ENCODE assay signal across 10 cellular contexts in the genomic region with DNA sequence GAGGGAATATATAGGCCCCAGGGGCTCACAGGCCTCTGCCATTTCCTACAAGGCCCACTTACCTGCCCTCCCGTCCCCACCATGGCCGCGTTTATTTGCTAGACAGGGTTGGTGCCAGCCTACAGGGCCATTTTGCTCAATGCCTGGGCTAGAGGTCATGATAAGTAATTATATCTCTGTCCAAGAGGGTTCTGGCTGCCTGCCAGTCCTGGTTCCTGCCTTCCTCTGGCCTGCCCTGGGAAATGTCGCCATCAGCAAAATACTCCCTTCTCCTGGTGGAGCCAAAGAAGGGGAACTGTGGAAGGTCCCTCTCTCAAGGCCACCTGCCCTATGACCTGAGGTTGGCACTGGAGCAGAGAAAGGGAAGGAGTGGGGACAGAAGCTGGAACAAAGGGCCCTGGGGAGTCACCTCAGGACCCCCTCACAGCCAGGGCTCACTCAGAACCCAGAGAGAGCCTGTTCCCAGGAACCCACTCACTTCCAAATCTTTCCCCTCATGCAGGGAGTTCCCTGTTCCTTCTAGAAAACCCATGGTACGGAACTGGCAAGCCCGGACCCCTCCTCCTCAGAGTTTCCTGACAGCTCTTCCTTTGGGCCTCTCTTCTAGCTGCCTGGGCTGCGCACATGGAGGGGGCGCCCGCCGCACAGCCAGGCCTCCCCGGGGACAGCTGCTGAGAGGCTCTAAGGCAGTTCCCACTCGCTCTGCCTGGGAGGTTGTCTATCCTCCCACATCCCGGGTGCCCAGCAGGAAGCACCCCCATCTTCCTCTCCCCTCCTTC.
DNase-seq lines count a peak whose midpoint lies in the region; ATAC-seq and TF ChIP-seq lines count a peak whose summit lies in the region.
"Had no signal": no experiment of that assay in that cellular context is flagged by ENCODE, and none has a peak within 500 bp of the region (broad histone marks: within the 10 kb centered on the region; RNA-seq: fewer than 3 reads in every experiment).

No MANE protein-coding gene starts in this region.

- no peak overlapping the region for H3K4me3 Mint-ChIP-seq in stimulated activated naive CD8-positive, alpha-beta T cell treated with anti-CD3 and anti-CD28 coated beads, Interleukin-15, amount 100 ng/mL, for 72 hours
- H3K4me3 Mint-ChIP-seq: naive thymus-derived CD4-positive, alpha-beta T cell; WTC11 had no signal

- no peak for ATAC-seq in stimulated activated naive CD8-positive, alpha-beta T cell treated with anti-CD3 and anti-CD28 coated beads, Interleukin-15, amount 100 ng/mL, for 72 hours
- no peak for ATAC-seq in HG03196 (IDR thresholded peaks at IDR 0.05; ENCODE audit: unreplicated experiment)
- ATAC-seq: naive thymus-derived CD4-positive, alpha-beta T cell; WTC11 had no signal

- H3K27ac ChIP-seq in thyroid gland = no peak overlapping the region

- H3K27ac Mint-ChIP-seq in stimulated activated naive CD8-positive, alpha-beta T cell treated with anti-CD3 and anti-CD28 coated beads, Interleukin-15, amount 100 ng/mL, for 72 hours = peak overlapping the region in 1 of 2 donors; percentile 72
- H3K27ac Mint-ChIP-seq: naive thymus-derived CD4-positive, alpha-beta T cell; WTC11 had no signal

- H3K4me1 ChIP-seq in thyroid gland = peaks cover 11 to 36% of the 10 kb centered on the region in 2 donors

- DNase-seq in NCI-H748 (lab: John Stamatoyannopoulos, UW; ENCODE audit: unreplicated experiment) = peak; percentile 38
- DNase-seq in NCI-H748 treated with DMSO at 0.1 percent for 48 hours (lab: John Stamatoyannopoulos, UW) = no peak
- DNase-seq in cardiac fibroblast (ENCODE audit: low read depth in 2 of 2) = peak; percentile 19 to 57
- peak; percentile 37 for DNase-seq in islet precursor cell
- peak; percentile 35 to 52 for DNase-seq in thyroid gland
- no peak for DNase-seq in NCI-H1436 treated with DMSO at 0.1 percent for 48 hours (lab: John Stamatoyannopoulos, UW)
- no peak for DNase-seq in stimulated activated naive CD8-positive, alpha-beta T cell treated with anti-CD3 and anti-CD28 coated beads, Interleukin-15, amount 100 ng/mL, for 72 hours

- H3K9me3 ChIP-seq in thyroid gland = no peaks in the 10 kb centered on the region

- TF ChIP-seq CTCF in cardiac fibroblast (IDR thresholded peaks at IDR 0.05; ENCODE audit: low read depth, low read length) (no peak), thyroid gland (IDR thresholded peaks at IDR 0.05) (no peak)

- H3K27me3 ChIP-seq in thyroid gland = no peaks in the 10 kb centered on the region

- WGBS in thyroid gland, 2 donors = 71 to 74% methylated on average over 13 of the region's 13 CpGs

- no peaks in the 10 kb centered on the region for H3K36me3 ChIP-seq in thyroid gland

- H3K4me3 ChIP-seq in cardiac fibroblast (replicated peaks in 1 of 2; ENCODE audit: low read depth in 2 of 2, low read length in 2 of 2) (no peak overlapping the region), thyroid gland (replicated peaks in 1 of 3) (no peak overlapping the region)

- no peak for TF ChIP-seq POLR2A in thyroid gland (IDR thresholded peaks at IDR 0.05)

- H3K9me3 Mint-ChIP-seq in stimulated activated naive CD8-positive, alpha-beta T cell treated with anti-CD3 and anti-CD28 coated beads, Interleukin-15, amount 100 ng/mL, for 72 hours = no peaks in the 10 kb centered on the region

- peaks cover 3% of the 10 kb centered on the region for H3K4me1 Mint-ChIP-seq in stimulated activated naive CD8-positive, alpha-beta T cell treated with anti-CD3 and anti-CD28 coated beads, Interleukin-15, amount 100 ng/mL, for 72 hours

- intact Hi-C loops in thyroid gland (cut with DNase I) = no loop called here

- H3K27me3 Mint-ChIP-seq in stimulated activated naive CD8-positive, alpha-beta T cell treated with anti-CD3 and anti-CD28 coated beads, Interleukin-15, amount 100 ng/mL, for 72 hours = peaks cover 13% of the 10 kb centered on the region

Comparison
In these comparisons a context has a peak if more than half of its experiments do, and no peak if none do; other contexts are left out.
1. DNase-seq: peak in NCI-H748 (single experiment), cardiac fibroblast (2 of 2), islet precursor cell (single experiment) and thyroid gland (2 of 2); none in NCI-H748 treated with DMSO at 0.1 percent for 48 hours (single experiment), NCI-H1436 treated with DMSO at 0.1 percent for 48 hours (single experiment) and stimulated activated naive CD8-positive, alpha-beta T cell treated with anti-CD3 and anti-CD28 coated beads, Interleukin-15, amount 100 ng/mL, for 72 hours (0 of 2).